Comparison of ENCODE assay signal across 26 cellular contexts in the genomic region with DNA sequence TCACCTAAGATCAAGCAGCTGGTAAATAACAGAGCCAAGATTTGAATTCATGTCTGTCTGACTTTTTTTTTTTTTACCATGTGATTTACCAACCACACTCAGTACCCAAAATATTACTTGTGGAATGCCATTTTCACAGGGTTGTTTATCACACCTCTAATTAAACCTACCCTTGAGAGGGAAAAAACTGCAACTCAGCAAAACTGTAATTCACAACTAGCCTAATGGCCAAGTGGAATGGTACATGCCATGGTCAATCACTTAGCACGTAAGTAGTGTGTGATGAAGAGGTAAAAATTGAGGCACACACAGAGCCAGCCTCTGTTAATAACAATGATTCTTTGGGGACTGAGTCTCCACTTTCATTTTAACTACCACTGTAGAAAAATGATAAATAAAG.
"Had no signal": no experiment of that assay in that cellular context is flagged by ENCODE, and none has a peak within 500 bp of the region (broad histone marks: within the 10 kb centered on the region; RNA-seq: fewer than 3 reads in every experiment).

No MANE protein-coding gene starts in this region.

- FAIRE-seq: urothelium cell line had no signal

- H3K27me3 ChIP-seq: stomach, suprapubic skin, testis, thyroid gland, tibial artery, tibial nerve, transverse colon, upper lobe of left lung, upper lobe of right lung, uterus, vagina had no signal

- H3K4me1 ChIP-seq: stomach, suprapubic skin, testis, thyroid gland, tibial artery, tibial nerve, transverse colon, upper lobe of left lung, upper lobe of right lung, uterus, vagina had no signal

- DNase-seq: stimulated activated CD4-positive, alpha-beta T cell treated with anti-CD3 and anti-CD28 coated beads, Interleukin-2, amount 100 ng/mL, for 48 hours; stimulated activated CD4-positive, alpha-beta T cell treated with anti-CD3 and anti-CD28 coated beads, Interleukin-4, amount 100 ng/mL, for 1 hour; stimulated activated CD4-positive, alpha-beta T cell treated with anti-CD3 and anti-CD28 coated beads, Interleukin-4, amount 100 ng/mL, for 24 hours; stimulated activated CD4-positive, alpha-beta T cell treated with anti-CD3 and anti-CD28 coated beads, Interleukin-4, amount 100 ng/mL, for 4 hours; stimulated activated CD8-positive, alpha-beta memory T cell treated with anti-CD3 and anti-CD28 coated beads, Interleukin-4, amount 100 ng/mL, for 48 hours; stimulated activated naive B cell treated with anti-CD40 and anti-IgM and Interleukin-4, amounts not matched to agents 10 μg/mL and 1 μg/mL and 100 μg/mL, for 72 hours; stimulated activated naive CD4-positive, alpha-beta T cell; stimulated activated naive CD4-positive, alpha-beta T cell treated with Interleukin-2 at 50 U/mL for 16 hours; stimulated activated naive CD8-positive, alpha-beta T cell treated with anti-CD3 and anti-CD28 coated beads, Interleukin-15, amount 100 ng/mL, for 72 hours; stimulated activated naive CD8-positive, alpha-beta T cell treated with anti-CD3 and anti-CD28 coated beads, Interleukin-15, Interleukin-2, amounts not matched to agents 100 U/mL and 50 U/mL, for 24 hours; stomach; substantia nigra; testis; thyroid gland; tibial artery; transverse colon; upper lobe of left lung; upper lobe of right lung; uterus had no signal

- H3K4me3 ChIP-seq: stomach, suprapubic skin, testis, thoracic aorta, thyroid gland, tibial artery, tibial nerve, transverse colon, upper lobe of left lung, upper lobe of right lung, uterus, vagina had no signal

- H3K36me3 ChIP-seq: stomach, suprapubic skin, thoracic aorta, thyroid gland, tibial artery, transverse colon, upper lobe of left lung, upper lobe of right lung, uterus, vagina had no signal

- H3K9me3 ChIP-seq: stomach, suprapubic skin, testis, thoracic aorta, thyroid gland, tibial artery, tibial nerve, transverse colon, upper lobe of left lung, upper lobe of right lung, uterus, vagina had no signal

- H3K27ac ChIP-seq: stomach, suprapubic skin, testis, thoracic aorta, thyroid gland, tibial artery, tibial nerve, transverse colon, upper lobe of left lung, upper lobe of right lung, uterus, vagina had no signal

- ATAC-seq: stimulated activated effector memory CD8-positive, alpha-beta T cell treated with anti-CD3 and anti-CD28 coated beads, Interleukin-12 subunit alpha, Interleukin-12 subunit beta, amount 100 ng/mL, for 72 hours; stimulated activated memory B cell treated with anti-CD40 and anti-IgM and Interleukin-4, amounts not matched to agents 10 μg/mL and 1 μg/mL and 100 μg/mL, for 72 hours; stimulated activated naive B cell treated with anti-CD40 and anti-IgM and Interleukin-4, amounts not matched to agents 10 μg/mL and 1 μg/mL and 100 μg/mL, for 72 hours; stimulated activated naive CD8-positive, alpha-beta T cell treated with anti-CD3 and anti-CD28 coated beads, Interleukin-15, amount 100 ng/mL, for 72 hours; stimulated activated naive CD8-positive, alpha-beta T cell treated with anti-CD3 and anti-CD28 coated beads, Interleukin-15, Interleukin-2, amounts not matched to agents 100 U/mL and 50 U/mL, for 24 hours; upper lobe of right lung had no signal
